ENCODE assay signal across 11 cellular contexts in genomic region chr11:78040691-78041379, GRCh38. TPM values are rescaled to one million over a fixed set of nuclear protein-coding genes. Genes with fewer than 3 reads are reported as not detected.
DNase-seq lines count a peak whose midpoint lies in the region; TF ChIP-seq lines count a peak whose summit lies in the region.
"Had no signal": no experiment of that assay in that cellular context is flagged by ENCODE, and none has a peak within 500 bp of the region (broad histone marks: within the 10 kb centered on the region; RNA-seq: fewer than 3 reads in every experiment).

No MANE protein-coding gene starts in this region.

- DNase-seq in DMS 273 (lab: John Stamatoyannopoulos, UW; ENCODE audit: unreplicated experiment) (peak; percentile 12), DMS 273 treated with DMSO at 0.1 percent for 48 hours (lab: John Stamatoyannopoulos, UW) (no peak), LoVo (ENCODE audit: low spot score) (peak; percentile 48), sigmoid colon (no peak), putamen (ENCODE audit: low spot score) (no peak), NCI-H1417 (lab: John Stamatoyannopoulos, UW) (no peak), NCI-H1436 (lab: John Stamatoyannopoulos, UW) (no peak)

- peaks cover 0 to 31% (median 17%) of the 10 kb centered on the region in 4 donors for H3K4me1 ChIP-seq in sigmoid colon

- TF ChIP-seq CTCF in sigmoid colon (IDR thresholded peaks at IDR 0.05), result no peak

- 83 to 93% methylated on average over 15 of the region's 15 CpGs for WGBS in sigmoid colon, 2 donors

- H3K9me3 Mint-ChIP-seq in dendritic cell treated with granulocyte-macrophage colony-stimulating factor and Interleukin-4, amounts not matched to agents 40 ng/mL and 50 ng/mL, for 4 days, result no peaks in the 10 kb centered on the region

- H3K4me3 Mint-ChIP-seq in dendritic cell treated with granulocyte-macrophage colony-stimulating factor and Interleukin-4, amounts not matched to agents 40 ng/mL and 50 ng/mL, for 4 days, result no peak overlapping the region

- no peak overlapping the region for H3K4me3 ChIP-seq in sigmoid colon

- H3K36me3 Mint-ChIP-seq in dendritic cell treated with granulocyte-macrophage colony-stimulating factor and Interleukin-4, amounts not matched to agents 40 ng/mL and 50 ng/mL, for 4 days (ENCODE audit: low read depth), result no peaks in the 10 kb centered on the region

- intact Hi-C loops in dendritic cell treated with granulocyte-macrophage colony-stimulating factor and Interleukin-4, amounts not matched to agents 40 ng/mL and 50 ng/mL, for 4 days (cut with micrococcal nuclease), result no loop called here
- intact Hi-C loops in sigmoid colon (cut with DNase I), result no loop called here

- peak overlapping the region in 3 of 4 donors; percentile 48 to 66 (median 63) for H3K27ac ChIP-seq in sigmoid colon
- H3K27ac ChIP-seq: 22Rv1 had no signal

- no peaks in the 10 kb centered on the region for H3K9me3 ChIP-seq in sigmoid colon

- peaks cover 7% of the 10 kb centered on the region for H3K27me3 Mint-ChIP-seq in dendritic cell treated with granulocyte-macrophage colony-stimulating factor and Interleukin-4, amounts not matched to agents 40 ng/mL and 50 ng/mL, for 4 days

- H3K27ac Mint-ChIP-seq in dendritic cell treated with granulocyte-macrophage colony-stimulating factor and Interleukin-4, amounts not matched to agents 40 ng/mL and 50 ng/mL, for 4 days, result peak overlapping the region; percentile 87

- no peaks in the 10 kb centered on the region for H3K27me3 ChIP-seq in sigmoid colon

- TF ChIP-seq POLR2A in sigmoid colon (IDR thresholded peaks at IDR 0.05), result no peak

- TF ChIP-seq EP300 in sigmoid colon (IDR thresholded peaks at IDR 0.05), result no peak

- peaks cover 22% of the 10 kb centered on the region for H3K4me1 Mint-ChIP-seq in dendritic cell treated with granulocyte-macrophage colony-stimulating factor and Interleukin-4, amounts not matched to agents 40 ng/mL and 50 ng/mL, for 4 days (ENCODE audit: low read depth)

- H3K36me3 ChIP-seq in sigmoid colon, result no peaks in the 10 kb centered on the region

RNA-seq across cellular contexts. Expression of gene KCTD14, which starts 17.8 kb away (rescaled TPM):
- 1 to 10 TPM; 2.5 to 4.5 (median 2.6) TPM for total RNA-seq in sigmoid colon
- polyA plus RNA-seq in sigmoid colon, result 10 to 100 TPM; 11.6 to 22.8 (median 15.0) TPM
- total RNA-seq: OCI-LY7 had no signal

RNA-seq across cellular contexts. Expression of gene THRSP, which starts 22.8 kb away (rescaled TPM):
- 1 to 10 TPM in 1 of 4 donors, not detected in 3; 1.8 TPM for total RNA-seq in sigmoid colon
- polyA plus RNA-seq in sigmoid colon, result 1 to 10 TPM in 1 of 3 donors, not detected in 2; 3.4 TPM
- total RNA-seq: OCI-LY7, renal cortical epithelial cell had no signal

RNA-seq across cellular contexts. Expression of gene NDUFC2, which starts 38.8 kb away (rescaled TPM):
- 100 to 1,000 TPM in 2 of 4 donors, 10 to 100 TPM in 2; 55.9 to 109 (median 93.8) TPM for total RNA-seq in sigmoid colon
- 100 to 1,000 TPM; 123 to 246 (median 131) TPM for polyA plus RNA-seq in sigmoid colon

RNA-seq across cellular contexts. Expression of gene INTS4, which starts 46.4 kb away (rescaled TPM):
- 10 to 100 TPM; 26.3 to 32.1 (median 29.8) TPM for total RNA-seq in sigmoid colon
- 10 to 100 TPM; 11.1 to 17.8 (median 11.4) TPM for polyA plus RNA-seq in sigmoid colon

Comparison
In these comparisons a context has a peak if more than half of its experiments do, and no peak if none do; other contexts are left out.
1. DNase-seq: peak in DMS 273 (single experiment) and LoVo (single experiment); none in DMS 273 treated with DMSO at 0.1 percent for 48 hours (single experiment), sigmoid colon (single experiment), putamen (single experiment), NCI-H1417 (0 of 3) and NCI-H1436 (single experiment).